Comparison of ENCODE assay signal across 16 cellular contexts in genomic region chr5:53446908-53447307, GRCh38.
"Had no signal": no experiment of that assay in that cellular context is flagged by ENCODE, and none has a peak within 500 bp of the region (broad histone marks: within the 10 kb centered on the region; RNA-seq: fewer than 3 reads in every experiment).

No MANE protein-coding gene starts in this region.

- H3K36me3 ChIP-seq: left lung, ovary, stomach, thoracic aorta had no signal

- H3K4me1 ChIP-seq: left lung, stomach had no signal

- ATAC-seq: activated CD4-positive, CD25-positive, alpha-beta regulatory T cell treated with anti-CD3 and anti-CD28 coated beads, Interleukin-2, amount 50 U/mL, for 24 hours; left lung had no signal

- H3K27me3 ChIP-seq: left lung, ovary, stomach had no signal

- H3K27ac ChIP-seq: left lung, ovary, stomach, thoracic aorta had no signal

- H3K36me3 Mint-ChIP-seq: activated naive CD8-positive, alpha-beta T cell treated with anti-CD3 and anti-CD28 coated beads for 36 hours; brain; naive B cell had no signal

- H3K4me3 Mint-ChIP-seq: activated naive CD8-positive, alpha-beta T cell treated with anti-CD3 and anti-CD28 coated beads for 36 hours; activated T-helper 1 cell treated with anti-CD3 and anti-CD28 coated beads, Interleukin-12 subunit alpha, Interleukin-12 subunit beta, Interleukin-2, Interleukin-4 antibody, amounts not matched to agents 30 ng/mL and 10 ng/mL and 1 ng/mL, durations not matched to agents 14 hours and 24 hours and 36 hours; brain; naive B cell had no signal

- DNase-seq: activated CD4-positive, alpha-beta T cell treated with anti-CD3 and anti-CD28 coated beads, Interleukin-2, amount 50 U/mL, for 1 hour; activated CD8-positive, alpha-beta memory T cell treated with anti-CD3 and anti-CD28 coated beads for 24 hours; activated naive CD8-positive, alpha-beta T cell treated with anti-CD3 and anti-CD28 coated beads for 36 hours; effector CD8-positive, alpha-beta T cell; kidney; left lung; naive B cell; ovary; stimulated activated CD4-positive, alpha-beta T cell treated with anti-CD3 and anti-CD28 coated beads, Interleukin-12 subunit alpha, Interleukin-12 subunit beta, amount 100 ng/mL, for 4 hours; stimulated activated CD4-positive, alpha-beta T cell treated with anti-CD3 and anti-CD28 coated beads, Interleukin-2, amount 100 ng/mL, for 24 hours; stomach; T-helper 9 cell had no signal

- H3K9me3 Mint-ChIP-seq: activated naive CD8-positive, alpha-beta T cell treated with anti-CD3 and anti-CD28 coated beads for 36 hours; activated T-helper 1 cell treated with anti-CD3 and anti-CD28 coated beads, Interleukin-12 subunit alpha, Interleukin-12 subunit beta, Interleukin-2, Interleukin-4 antibody, amounts not matched to agents 30 ng/mL and 10 ng/mL and 1 ng/mL, durations not matched to agents 14 hours and 24 hours and 36 hours; brain; naive B cell had no signal

- H3K4me1 Mint-ChIP-seq: activated naive CD8-positive, alpha-beta T cell treated with anti-CD3 and anti-CD28 coated beads for 36 hours; brain; naive B cell had no signal

- H3K27ac Mint-ChIP-seq: activated naive CD8-positive, alpha-beta T cell treated with anti-CD3 and anti-CD28 coated beads for 36 hours; activated T-helper 1 cell treated with anti-CD3 and anti-CD28 coated beads, Interleukin-12 subunit alpha, Interleukin-12 subunit beta, Interleukin-2, Interleukin-4 antibody, amounts not matched to agents 30 ng/mL and 10 ng/mL and 1 ng/mL, durations not matched to agents 14 hours and 24 hours and 36 hours; brain had no signal

- H3K9me3 ChIP-seq: left lung, ovary, stomach, thoracic aorta had no signal

- H3K4me3 ChIP-seq: left lung, ovary, stomach, thoracic aorta had no signal
